ENCODE assay signal across 34 cellular contexts in genomic region chr16:85314633-85315032, GRCh38.
DNase-seq lines count a peak whose midpoint lies in the region; ATAC-seq and TF ChIP-seq lines count a peak whose summit lies in the region.
"Had no signal": no experiment of that assay in that cellular context is flagged by ENCODE, and none has a peak within 500 bp of the region (broad histone marks: within the 10 kb centered on the region; RNA-seq: fewer than 3 reads in every experiment).

No MANE protein-coding gene starts in this region.

- H3K27me3 ChIP-seq in adipocyte (replicated peaks; ENCODE audit: control insufficient read depth, insufficient read depth, low read length) (no peaks in the 10 kb centered on the region), suprapubic skin (no peaks in the 10 kb centered on the region), PC-3 (ENCODE audit: low read length) (no peaks in the 10 kb centered on the region)
- no peaks in the 10 kb centered on the region for H3K27me3 ChIP-seq in CD8-positive, alpha-beta memory T cell (ENCODE audit: insufficient read depth, low read length, poor library complexity, severe bottlenecking)
- H3K27me3 ChIP-seq: esophagus muscularis mucosa, pancreas, thyroid gland, vagina had no signal

- no peak for ATAC-seq in PC-3
- ATAC-seq: activated CD4-positive, CD25-positive, alpha-beta regulatory T cell treated with anti-CD3 and anti-CD28 coated beads, Interleukin-2, amount 50 U/mL, for 24 hours; activated naive CD8-positive, alpha-beta T cell treated with anti-CD3 and anti-CD28 coated beads, Interleukin-2, amount 50 U/mL, for 24 hours; CD8-positive, alpha-beta T cell; lower lobe of right lung; natural killer cell; pancreas; right cardiac atrium; SK-N-SH treated with all-trans-retinoic acid at 6 μM for 48 hours; stimulated activated naive CD8-positive, alpha-beta T cell treated with anti-CD3 and anti-CD28 coated beads, Interleukin-15, Interleukin-2, amounts not matched to agents 100 U/mL and 50 U/mL, for 24 hours had no signal

- H3K4me1 ChIP-seq in adipocyte (ENCODE audit: control insufficient read depth, insufficient read depth, low read length) = peaks cover 27% of the 10 kb centered on the region
- H3K4me1 ChIP-seq in suprapubic skin = peaks cover 56% of the 10 kb centered on the region
- H3K4me1 ChIP-seq in CD8-positive, alpha-beta memory T cell (ENCODE audit: insufficient read depth, low read length) = peaks cover 23% of the 10 kb centered on the region
- no peaks in the 10 kb centered on the region for H3K4me1 ChIP-seq in PC-3 (ENCODE audit: insufficient read depth, low read length)

- no peak overlapping the region for H2AFZ ChIP-seq in PC-3 (ENCODE audit: low read length)

- POLR2A ChIA-PET in activated CD4-positive, alpha-beta T cell treated with anti-CD3 and anti-CD28 coated beads, Interleukin-2, amount 10 ng/mL, durations not matched to agents 7 days and 5 days (lab: Charles Lee) = no interaction called here
- POLR2A ChIA-PET in CD8-positive, alpha-beta memory T cell (lab: Charles Lee) = no interaction called here
- POLR2A ChIA-PET in PC-3 (lab: Charles Lee; ENCODE audit: unreplicated experiment) = no interaction called here

- H3K27me3 Mint-ChIP-seq in activated CD4-positive, alpha-beta T cell treated with anti-CD3 and anti-CD28 coated beads, Interleukin-2, amount 10 ng/mL, durations not matched to agents 7 days and 5 days = no peaks in the 10 kb centered on the region
- no peaks in the 10 kb centered on the region for H3K27me3 Mint-ChIP-seq in mesothelial cell of epicardium (ENCODE audit: low read depth)
- peaks cover 3 to 17% of the 10 kb centered on the region in 2 donors for H3K27me3 Mint-ChIP-seq in CD8-positive, alpha-beta memory T cell
- H3K27me3 Mint-ChIP-seq: activated naive CD8-positive, alpha-beta T cell treated with anti-CD3 and anti-CD28 coated beads, Interleukin-2, amount 50 U/mL, for 24 hours had no signal

- WGBS in suprapubic skin = 67% methylated on average over 6 of the region's 7 CpGs

- peak overlapping the region; percentile 60 for H3K27ac Mint-ChIP-seq in activated CD4-positive, alpha-beta T cell treated with anti-CD3 and anti-CD28 coated beads, Interleukin-2, amount 10 ng/mL, durations not matched to agents 7 days and 5 days
- peak overlapping the region; percentile 30 for H3K27ac Mint-ChIP-seq in mesothelial cell of epicardium
- H3K27ac Mint-ChIP-seq in CD8-positive, alpha-beta memory T cell = peak overlapping the region in 1 of 8 donors; percentile 65
- H3K27ac Mint-ChIP-seq: activated CD4-positive, alpha-beta memory T cell treated with anti-CD3 and anti-CD28 coated beads, Interleukin-2, amount 10 ng/mL, durations not matched to agents 7 days and 5 days; activated naive CD8-positive, alpha-beta T cell treated with anti-CD3 and anti-CD28 coated beads, Interleukin-2, amount 50 U/mL, for 24 hours; CD8-positive, alpha-beta T cell; natural killer cell had no signal

- H3K36me3 Mint-ChIP-seq in activated CD4-positive, alpha-beta T cell treated with anti-CD3 and anti-CD28 coated beads, Interleukin-2, amount 10 ng/mL, durations not matched to agents 7 days and 5 days (ENCODE audit: low read depth) = no peaks in the 10 kb centered on the region
- no peaks in the 10 kb centered on the region for H3K36me3 Mint-ChIP-seq in mesothelial cell of epicardium
- H3K36me3 Mint-ChIP-seq in CD8-positive, alpha-beta memory T cell = no peaks in the 10 kb centered on the region
- H3K36me3 Mint-ChIP-seq: CD8-positive, alpha-beta T cell; natural killer cell had no signal

- H4K20me1 ChIP-seq in PC-3 (ENCODE audit: low read length) = no peaks in the 10 kb centered on the region

- no peak overlapping the region for H3K4me3 Mint-ChIP-seq in activated CD4-positive, alpha-beta T cell treated with anti-CD3 and anti-CD28 coated beads, Interleukin-2, amount 10 ng/mL, durations not matched to agents 7 days and 5 days
- no peak overlapping the region for H3K4me3 Mint-ChIP-seq in mesothelial cell of epicardium
- peak overlapping the region in 1 of 7 donors; percentile 52 for H3K4me3 Mint-ChIP-seq in CD8-positive, alpha-beta memory T cell
- H3K4me3 Mint-ChIP-seq: activated CD4-positive, alpha-beta memory T cell treated with anti-CD3 and anti-CD28 coated beads, Interleukin-2, amount 10 ng/mL, durations not matched to agents 7 days and 5 days; activated naive CD8-positive, alpha-beta T cell treated with anti-CD3 and anti-CD28 coated beads, Interleukin-2, amount 50 U/mL, for 24 hours; CD8-positive, alpha-beta T cell; natural killer cell had no signal

- H3K4me1 Mint-ChIP-seq in activated CD4-positive, alpha-beta T cell treated with anti-CD3 and anti-CD28 coated beads, Interleukin-2, amount 10 ng/mL, durations not matched to agents 7 days and 5 days = peaks cover 20% of the 10 kb centered on the region
- H3K4me1 Mint-ChIP-seq in mesothelial cell of epicardium = peaks cover 42% of the 10 kb centered on the region
- H3K4me1 Mint-ChIP-seq in CD8-positive, alpha-beta memory T cell = peaks cover 8 to 18% (median 13%) of the 10 kb centered on the region in 3 donors

- peak overlapping the region; percentile 49 for H3K9ac ChIP-seq in adipocyte (ENCODE audit: low read length)
- no peak overlapping the region for H3K9ac ChIP-seq in PC-3 (ENCODE audit: low read length)

- H3K9me3 ChIP-seq in adipocyte (ENCODE audit: control insufficient read depth, low read length) (no peaks in the 10 kb centered on the region), suprapubic skin (no peaks in the 10 kb centered on the region), PC-3 (ENCODE audit: low read length) (no peaks in the 10 kb centered on the region)
- no peaks in the 10 kb centered on the region for H3K9me3 ChIP-seq in CD8-positive, alpha-beta memory T cell (ENCODE audit: low read length)
- H3K9me3 ChIP-seq: esophagus muscularis mucosa, lower lobe of right lung, pancreas, thyroid gland, vagina had no signal

- intact Hi-C loops in PC-3 (cut with micrococcal nuclease) = no loop called here

- no peak for TF ChIP-seq CTCF in mesothelial cell of epicardium (IDR thresholded peaks at IDR 0.05; ENCODE audit: unreplicated experiment)
- no peak for TF ChIP-seq CTCF in suprapubic skin (IDR thresholded peaks at IDR 0.05)
- no peak for TF ChIP-seq CTCF in PC-3 (conservative IDR thresholded peaks at IDR 0.05; ENCODE audit: low read depth, low read length)

- H3K79me2 ChIP-seq in PC-3 (ENCODE audit: low read length) = no peaks in the 10 kb centered on the region

- H3K27ac ChIP-seq in suprapubic skin = peak overlapping the region; percentile 54
- H3K27ac ChIP-seq in CD8-positive, alpha-beta memory T cell (ENCODE audit: low read depth, low read length) = no peak overlapping the region
- H3K27ac ChIP-seq in PC-3 (ENCODE audit: low read length) = no peak overlapping the region
- H3K27ac ChIP-seq: HL-60, lower lobe of right lung, pancreas, thyroid gland, vagina had no signal

- DNase-seq in activated CD4-positive, alpha-beta T cell treated with anti-CD3 and anti-CD28 coated beads, Interleukin-2, amount 10 ng/mL, durations not matched to agents 7 days and 5 days = no peak
- DNase-seq in activated CD4-positive, alpha-beta T cell treated with anti-CD3 and anti-CD28 coated beads, Interleukin-2, amount 50 U/mL, for 48 hours = no peak
- no peak for DNase-seq in adipocyte (ENCODE audit: low read depth)
- no peak for DNase-seq in mesothelial cell of epicardium (ENCODE audit: low spot score in 2 of 2, unreplicated experiment in 2 of 2)
- no peak for DNase-seq in suprapubic skin (ENCODE audit: low spot score in 2 of 2)
- no peak for DNase-seq in CD8-positive, alpha-beta memory T cell
- no peak for DNase-seq in PC-3
- no peak for DNase-seq in hypothalamus (lab: John Stamatoyannopoulos, UW)
- DNase-seq: activated CD4-positive, alpha-beta memory T cell treated with anti-CD3 and anti-CD28 coated beads, Interleukin-2, amount 10 ng/mL, durations not matched to agents 7 days and 5 days; activated CD8-positive, alpha-beta memory T cell treated with anti-CD3 and anti-CD28 coated beads, Interleukin-2, amount 50 U/mL, for 4 hours; activated naive CD4-positive, alpha-beta T cell; activated naive CD8-positive, alpha-beta T cell treated with anti-CD3 and anti-CD28 coated beads, Interleukin-2, amount 50 U/mL, for 24 hours; CD8-positive, alpha-beta T cell; cerebellar nuclear complex; dermis blood vessel endothelial cell; DMS 273 treated with DMSO at 0.1 percent for 48 hours; foreskin melanocyte; H7; lower lobe of right lung; natural killer cell; NCI-H1105 treated with DMSO at 0.1 percent for 48 hours; NCI-H2029 treated with DMSO at 0.1 percent for 48 hours; OCI-M1; pancreas; stimulated activated CD4-positive, alpha-beta T cell treated with anti-CD3 and anti-CD28 coated beads, Interleukin-1b, Interleukin-23, amount 100 ng/mL, for 48 hours; stimulated activated naive CD8-positive, alpha-beta T cell treated with anti-CD3 and anti-CD28 coated beads, Interleukin-15, Interleukin-2, amounts not matched to agents 100 U/mL and 50 U/mL, for 24 hours; T-helper 2 cell; thyroid gland had no signal

- H3K4me2 ChIP-seq in PC-3 (ENCODE audit: low read length) = no peak overlapping the region

- TF ChIP-seq EP300 in suprapubic skin (IDR thresholded peaks at IDR 0.05) = no peak

- no peaks in the 10 kb centered on the region for H3F3A ChIP-seq in PC-3 (ENCODE audit: low read length, unreplicated experiment)

- no peaks in the 10 kb centered on the region for H3K9me2 ChIP-seq in PC-3 (replicated peaks; ENCODE audit: low read length)

- no peak overlapping the region for H3K4me3 ChIP-seq in adipocyte (ENCODE audit: low read length)
- H3K4me3 ChIP-seq in suprapubic skin = no peak overlapping the region
- no peak overlapping the region for H3K4me3 ChIP-seq in CD8-positive, alpha-beta memory T cell (ENCODE audit: low read length)
- H3K4me3 ChIP-seq in PC-3 (ENCODE audit: low read length) = no peak overlapping the region
- H3K4me3 ChIP-seq: esophagus muscularis mucosa, lower lobe of right lung, pancreas, thyroid gland, vagina had no signal

- H3K9me3 Mint-ChIP-seq in activated CD4-positive, alpha-beta T cell treated with anti-CD3 and anti-CD28 coated beads, Interleukin-2, amount 10 ng/mL, durations not matched to agents 7 days and 5 days = no peaks in the 10 kb centered on the region
- H3K9me3 Mint-ChIP-seq in mesothelial cell of epicardium = no peaks in the 10 kb centered on the region
- H3K9me3 Mint-ChIP-seq in CD8-positive, alpha-beta memory T cell = no peaks in the 10 kb centered on the region
- H3K9me3 Mint-ChIP-seq: activated CD4-positive, alpha-beta memory T cell treated with anti-CD3 and anti-CD28 coated beads, Interleukin-2, amount 10 ng/mL, durations not matched to agents 7 days and 5 days; activated naive CD8-positive, alpha-beta T cell treated with anti-CD3 and anti-CD28 coated beads, Interleukin-2, amount 50 U/mL, for 24 hours; CD8-positive, alpha-beta T cell; natural killer cell had no signal

- CTCF ChIA-PET in activated CD4-positive, alpha-beta T cell treated with anti-CD3 and anti-CD28 coated beads, Interleukin-2, amount 10 ng/mL, durations not matched to agents 7 days and 5 days (lab: Charles Lee) = interaction anchor here (0.8 to 2.1 kb wide), 2 partner anchors 11 to 53 kb away, joined by 3 to 9 read pairs; no protein-coding TSS in a partner anchor
- CTCF ChIA-PET in CD8-positive, alpha-beta memory T cell (lab: Charles Lee) = no interaction called here
- CTCF ChIA-PET in PC-3 (lab: Charles Lee) = no interaction called here

- no peak for TF ChIP-seq POLR2A in suprapubic skin (IDR thresholded peaks at IDR 0.05)

- no TSS peak for BruUV-seq in PC-3 (replicated peaks; lab: Mats Ljungman, UMichigan)

- H3K36me3 ChIP-seq in adipocyte (ENCODE audit: control insufficient read depth, insufficient read depth, low read length, severe bottlenecking) = no peaks in the 10 kb centered on the region
- H3K36me3 ChIP-seq in suprapubic skin = no peaks in the 10 kb centered on the region
- H3K36me3 ChIP-seq in CD8-positive, alpha-beta memory T cell (ENCODE audit: insufficient read depth, low read length) = no peaks in the 10 kb centered on the region
- H3K36me3 ChIP-seq in PC-3 (ENCODE audit: low read depth, low read length) = no peaks in the 10 kb centered on the region
- H3K36me3 ChIP-seq: esophagus muscularis mucosa, lower lobe of right lung, pancreas, thyroid gland, vagina had no signal
